Comparison of ENCODE assay signal across 11 cellular contexts in the genomic region with DNA sequence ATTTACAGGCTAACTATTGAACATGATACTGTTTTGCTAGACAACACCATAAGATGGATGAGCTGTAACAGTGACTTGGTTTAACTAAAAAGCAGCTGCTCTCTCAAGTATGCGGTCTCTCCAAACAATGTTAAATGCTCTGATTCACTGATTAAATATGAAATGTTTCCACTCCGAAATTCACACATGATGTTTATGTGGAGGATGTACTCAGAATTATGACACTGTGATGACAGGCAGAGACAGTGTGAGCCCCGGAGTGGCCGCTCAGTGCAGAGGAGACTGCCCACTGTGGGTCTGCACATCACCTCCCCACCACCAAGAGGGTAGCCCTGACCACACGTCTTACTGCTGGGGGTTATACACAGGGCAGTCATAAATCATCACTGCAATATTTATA.
DNase-seq lines count a peak whose midpoint lies in the region; ATAC-seq and TF ChIP-seq lines count a peak whose summit lies in the region.
"Had no signal": no experiment of that assay in that cellular context is flagged by ENCODE, and none has a peak within 500 bp of the region (broad histone marks: within the 10 kb centered on the region; RNA-seq: fewer than 3 reads in every experiment).

No MANE protein-coding gene starts in this region.

- DNase-seq in HFF-Myc (ENCODE audit: extremely low read depth, low read depth) (peak; percentile 48), hepatic stellate cell (ENCODE audit: low spot score) (peak; percentile 66), uterus (no peak), CD14-positive monocyte (ENCODE audit: low spot score) (no peak), NCI-H526 (lab: John Stamatoyannopoulos, UW) (no peak)
- DNase-seq: activated CD4-positive, alpha-beta T cell treated with anti-CD3 and anti-CD28 coated beads, Interleukin-2, amount 50 U/mL, for 48 hours; activated naive CD4-positive, alpha-beta T cell treated with anti-CD3 and anti-CD28 coated beads for 36 hours; effector memory CD8-positive, alpha-beta T cell; stimulated activated CD4-positive, alpha-beta T cell treated with anti-CD3 and anti-CD28 coated beads, Interleukin-4, amount 100 ng/mL, for 4 hours had no signal

- peaks cover 0 to 13% of the 10 kb centered on the region in 2 donors for H3K4me1 ChIP-seq in uterus

- H3K27me3 Mint-ChIP-seq in CD14-positive monocyte (ENCODE audit: low read depth in 3 of 3) = no peaks in the 10 kb centered on the region
- H3K27me3 Mint-ChIP-seq: effector memory CD8-positive, alpha-beta T cell had no signal

- no peaks in the 10 kb centered on the region for H3K9me3 Mint-ChIP-seq in CD14-positive monocyte
- H3K9me3 Mint-ChIP-seq: activated naive CD4-positive, alpha-beta T cell treated with anti-CD3 and anti-CD28 coated beads for 36 hours; effector memory CD8-positive, alpha-beta T cell had no signal

- H3K4me3 Mint-ChIP-seq in CD14-positive monocyte = no peak overlapping the region
- H3K4me3 Mint-ChIP-seq: activated naive CD4-positive, alpha-beta T cell treated with anti-CD3 and anti-CD28 coated beads for 36 hours; effector memory CD8-positive, alpha-beta T cell had no signal

- H3K4me3 ChIP-seq in HFF-Myc (replicated peaks; ENCODE audit: low read depth, low read length) = no peak overlapping the region
- H3K4me3 ChIP-seq in uterus = no peak overlapping the region

- intact Hi-C loops in uterus (cut with DNase I; ENCODE audit: low total_unique reads) (no loop called here), CD14-positive monocyte (cut with micrococcal nuclease) (no loop called here)

- H3K9me3 ChIP-seq in uterus = no peaks in the 10 kb centered on the region

- peaks cover 50% of the 10 kb centered on the region in 2 donors for H3K36me3 Mint-ChIP-seq in CD14-positive monocyte

- H3K27me3 ChIP-seq in uterus = no peaks in the 10 kb centered on the region

- TF ChIP-seq POLR2A in uterus (IDR thresholded peaks at IDR 0.05) = no peak

- H3K27ac ChIP-seq in VCaP (peak overlapping the region; percentile 20), uterus (peak overlapping the region; percentile 36 to 55)

- H3K4me1 Mint-ChIP-seq in CD14-positive monocyte = peaks cover 5% of the 10 kb centered on the region

- no peak overlapping the region for H3K27ac Mint-ChIP-seq in CD14-positive monocyte
- H3K27ac Mint-ChIP-seq: activated naive CD4-positive, alpha-beta T cell treated with anti-CD3 and anti-CD28 coated beads for 36 hours; effector memory CD8-positive, alpha-beta T cell had no signal

- no peak for TF ChIP-seq CTCF in HFF-Myc (IDR thresholded peaks at IDR 0.05; ENCODE audit: low read depth, low read length, missing control alignments)
- no peak for TF ChIP-seq CTCF in VCaP (conservative IDR thresholded peaks at IDR 0.05)
- no peak for TF ChIP-seq CTCF in uterus (IDR thresholded peaks at IDR 0.05)
- no peak for TF ChIP-seq CTCF in CD14-positive monocyte (IDR thresholded peaks at IDR 0.05)

- no peak for ATAC-seq in GM19452 (IDR thresholded peaks at IDR 0.05; ENCODE audit: unreplicated experiment)
- ATAC-seq: effector memory CD8-positive, alpha-beta T cell had no signal

- no peaks in the 10 kb centered on the region for H3K36me3 ChIP-seq in uterus

Comparison
In these comparisons a context has a peak if more than half of its experiments do, and no peak if none do; other contexts are left out.
1. DNase-seq: peak in HFF-Myc (single experiment) and hepatic stellate cell (single experiment); none in uterus (0 of 2), CD14-positive monocyte (single experiment) and NCI-H526 (0 of 2).